8 cellular contexts compared by ENCODE assay signal in the genomic region with DNA sequence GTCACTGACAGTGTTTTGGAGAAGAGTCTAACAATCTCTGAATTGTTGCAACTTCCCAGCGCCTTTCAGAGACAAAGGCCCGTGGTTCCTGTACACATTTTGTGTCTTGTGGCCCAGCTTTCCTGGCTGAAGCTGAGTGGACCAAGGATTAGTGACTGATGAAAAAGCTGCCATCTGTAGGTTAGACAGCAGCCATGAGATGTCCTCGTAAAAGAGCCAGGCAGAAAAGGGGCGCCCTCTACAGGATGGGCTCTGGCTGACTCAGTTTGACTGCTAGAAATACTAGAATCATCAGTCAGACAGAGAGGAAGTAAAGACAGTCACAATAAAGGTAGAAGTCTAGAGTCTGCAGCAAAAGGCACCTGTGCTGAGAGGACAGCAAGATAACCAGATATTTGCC. TPM values are rescaled to one million over a fixed set of nuclear protein-coding genes. Genes with fewer than 3 reads are reported as not detected.
DNase-seq lines count a peak whose midpoint lies in the region; ATAC-seq and TF ChIP-seq lines count a peak whose summit lies in the region.

No MANE protein-coding gene starts in this region.

- no peak for ATAC-seq in GM19463 (IDR thresholded peaks at IDR 0.05; ENCODE audit: unreplicated experiment)

- no peaks in the 10 kb centered on the region for H3K79me2 ChIP-seq in fibroblast of lung (ENCODE audit: control insufficient read depth, insufficient read depth, low read length)

- H3K4me3 ChIP-seq in fibroblast of lung (replicated peaks in 1 of 4; ENCODE audit: control extremely low read depth in 1 of 4, insufficient read depth in 1 of 4, low read depth in 3 of 4, low read length in 4 of 4) (no peak overlapping the region), rectal smooth muscle tissue (ENCODE audit: low read length) (no peak overlapping the region), prostate gland (no peak overlapping the region)

- peak overlapping the region; percentile 4 for H2AFZ ChIP-seq in fibroblast of lung (ENCODE audit: low read length)

- peak overlapping the region; percentile 18 for H3K4me2 ChIP-seq in fibroblast of lung (ENCODE audit: extremely low read depth, insufficient read depth, low read length)

- H4K20me1 ChIP-seq in fibroblast of lung (ENCODE audit: control insufficient read depth, extremely low read depth, insufficient read depth, low read length) = no peaks in the 10 kb centered on the region

- H3K27ac ChIP-seq in fibroblast of lung (ENCODE audit: insufficient read depth, low read length) (peak overlapping the region; percentile 68), rectal smooth muscle tissue (ENCODE audit: low read depth, low read length) (peak overlapping the region; percentile 7), prostate gland (no peak overlapping the region)

- H3K36me3 ChIP-seq in fibroblast of lung (ENCODE audit: control insufficient read depth, insufficient read depth, low read length) (no peaks in the 10 kb centered on the region), rectal smooth muscle tissue (ENCODE audit: control insufficient read depth, insufficient read depth, low read length) (no peaks in the 10 kb centered on the region), prostate gland (no peaks in the 10 kb centered on the region)

- H3K9me3 ChIP-seq in fibroblast of lung (ENCODE audit: control insufficient read depth, insufficient read depth, low read depth, low read length) (no peaks in the 10 kb centered on the region), prostate gland (no peaks in the 10 kb centered on the region)

- no peak for TF ChIP-seq POLR2A in prostate gland (IDR thresholded peaks at IDR 0.05)

- H3K4me1 ChIP-seq in fibroblast of lung (ENCODE audit: control insufficient read depth, extremely low read depth, insufficient read depth, low read length) (peaks cover 6% of the 10 kb centered on the region), rectal smooth muscle tissue (ENCODE audit: control insufficient read depth, insufficient read depth, low read length) (no peaks in the 10 kb centered on the region), prostate gland (replicated peaks) (no peaks in the 10 kb centered on the region)

- peak; percentile 13 to 39 for DNase-seq in NCI-H1930 (lab: John Stamatoyannopoulos, UW)
- peak; percentile 29 for DNase-seq in activated CD4-positive, alpha-beta T cell treated with anti-CD3 and anti-CD28 coated beads, Interleukin-2, amount 50 U/mL, for 1 hour
- DNase-seq in fibroblast of lung (ENCODE audit: low read depth in 2 of 2) = peak in 1 of 2 donors; percentile 25
- DNase-seq in prostate gland (ENCODE audit: low spot score) = no peak
- no peak for DNase-seq in NCI-H1436 treated with DMSO at 0.1 percent for 48 hours (lab: John Stamatoyannopoulos, UW)

- H3K27me3 ChIP-seq in fibroblast of lung (ENCODE audit: control insufficient read depth, insufficient read depth, low read length) (no peaks in the 10 kb centered on the region), rectal smooth muscle tissue (ENCODE audit: control insufficient read depth, insufficient read depth, low read length) (no peaks in the 10 kb centered on the region), prostate gland (replicated peaks; ENCODE audit: insufficient read depth) (no peaks in the 10 kb centered on the region)

- 72% methylated on average over 4 of the region's 4 CpGs for WGBS in prostate gland

- TF ChIP-seq CTCF in GM12872 (IDR thresholded peaks at IDR 0.05; ENCODE audit: insufficient read depth, low read depth, low read length) = peak; percentile 77
- TF ChIP-seq CTCF in fibroblast of lung (conservative IDR thresholded peaks at IDR 0.05 in 1 of 2, IDR thresholded peaks at IDR 0.05 in 1 of 2; ENCODE audit: low read depth in 1 of 2, low read length in 2 of 2) = peak; percentile 31 to 34
- no peak for TF ChIP-seq CTCF in prostate gland (IDR thresholded peaks at IDR 0.05)

- no peak overlapping the region for H3K9ac ChIP-seq in fibroblast of lung (ENCODE audit: insufficient read depth, low read length)
- no peak overlapping the region for H3K9ac ChIP-seq in rectal smooth muscle tissue (ENCODE audit: low read length)

- intact Hi-C loops in prostate gland (cut with DNase I) = no loop called here

RNA-seq across cellular contexts. Expression of a gene that starts 26.5 kb away (rescaled TPM):
- total RNA-seq in fibroblast of lung (52.1 and 78.8 TPM in 2 replicates), prostate gland (10 to 100 TPM; 62.3 to 68.0 TPM)
- 51.7 and 52.8 TPM in 2 replicates for polyA plus RNA-seq in fibroblast of lung
- polyA plus RNA-seq in fibroblast of lung (2012) = 15.5 and 20.7 TPM in 2 replicates
- 36.4 and 85.3 TPM in 2 replicates for polyA minus RNA-seq in fibroblast of lung (ENCODE audit: low replicate concordance)

Comparison
In these comparisons a context has a peak if more than half of its experiments do, and no peak if none do; other contexts are left out.
1. CTCF ChIP-seq: peak in GM12872 (single experiment) and fibroblast of lung (2 of 2); none in prostate gland (0 of 4).
2. DNase-seq: peak in NCI-H1930 (2 of 2) and activated CD4-positive, alpha-beta T cell treated with anti-CD3 and anti-CD28 coated beads, Interleukin-2, amount 50 U/mL, for 1 hour (single experiment); none in prostate gland (single experiment) and NCI-H1436 treated with DMSO at 0.1 percent for 48 hours (single experiment).
3. H3K27ac ChIP-seq: peak in fibroblast of lung (single experiment) and rectal smooth muscle tissue (single experiment); none in prostate gland (0 of 2).